ENCODE assay signal across 8 cellular contexts in genomic region chr16:55701442-55702319, GRCh38. TPM values are rescaled to one million over a fixed set of nuclear protein-coding genes. Genes with fewer than 3 reads are reported as not detected.
DNase-seq lines count a peak whose midpoint lies in the region; TF ChIP-seq lines count a peak whose summit lies in the region.

No MANE protein-coding gene starts in this region.

- H3K9me3 Mint-ChIP-seq in activated CD4-positive, alpha-beta memory T cell treated with anti-CD3 and anti-CD28 coated beads, Interleukin-2, amount 10 ng/mL, durations not matched to agents 7 days and 5 days = no peaks in the 10 kb centered on the region

- H3K27ac Mint-ChIP-seq in activated CD4-positive, alpha-beta memory T cell treated with anti-CD3 and anti-CD28 coated beads, Interleukin-2, amount 10 ng/mL, durations not matched to agents 7 days and 5 days = no peak overlapping the region

- peak; percentile 55 for TF ChIP-seq CTCF in HEK293 (tag by site-specific recombination; IDR thresholded peaks at IDR 0.05)
- peak; percentile 59 for TF ChIP-seq CTCF in foreskin fibroblast (IDR thresholded peaks at IDR 0.05; ENCODE audit: low read depth, low read length)

- H3K4me3 Mint-ChIP-seq in activated CD4-positive, alpha-beta memory T cell treated with anti-CD3 and anti-CD28 coated beads, Interleukin-2, amount 10 ng/mL, durations not matched to agents 7 days and 5 days = no peak overlapping the region

- no peaks in the 10 kb centered on the region for H3K36me3 Mint-ChIP-seq in activated CD4-positive, alpha-beta memory T cell treated with anti-CD3 and anti-CD28 coated beads, Interleukin-2, amount 10 ng/mL, durations not matched to agents 7 days and 5 days (ENCODE audit: low read depth)

- POLR2A ChIA-PET in HEK293 (lab: Yijun Ruan, JAX) = no interaction called here
- POLR2A ChIA-PET in activated CD4-positive, alpha-beta memory T cell treated with anti-CD3 and anti-CD28 coated beads, Interleukin-2, amount 10 ng/mL, durations not matched to agents 7 days and 5 days (lab: Charles Lee) = no interaction called here

- H3K27me3 Mint-ChIP-seq in activated CD4-positive, alpha-beta memory T cell treated with anti-CD3 and anti-CD28 coated beads, Interleukin-2, amount 10 ng/mL, durations not matched to agents 7 days and 5 days = peaks cover 8% of the 10 kb centered on the region

- no peaks in the 10 kb centered on the region for H3K36me3 ChIP-seq in HEK293 (ENCODE audit: control insufficient read depth in 2 of 2, insufficient read depth in 1 of 2, low read length in 2 of 2)

- intact Hi-C loops in posterior cingulate gyrus (cut with DNase I) = loop anchor here (2.0 to 5.0 kb wide), 3 partner anchors 54 to 207 kb away; no protein-coding TSS in a partner anchor

- H3K4me1 ChIP-seq in HEK293 (ENCODE audit: control insufficient read depth, insufficient read depth, low read length) = no peaks in the 10 kb centered on the region

- CTCF ChIA-PET in HEK293 (lab: Yijun Ruan, JAX) = interaction anchor here (0.6 to 17.4 kb wide), 30 partner anchors 11 to 341 kb away, joined by 3 to 407 read pairs (median 4); no protein-coding TSS in a partner anchor
- CTCF ChIA-PET in activated CD4-positive, alpha-beta memory T cell treated with anti-CD3 and anti-CD28 coated beads, Interleukin-2, amount 10 ng/mL, durations not matched to agents 7 days and 5 days (lab: Charles Lee) = interaction anchor here (0.6 to 8.7 kb wide), 10 partner anchors 11 to 243 kb away, joined by 3 to 113 read pairs (median 3); no protein-coding TSS in a partner anchor

- peaks cover 7% of the 10 kb centered on the region for H3K4me1 Mint-ChIP-seq in activated CD4-positive, alpha-beta memory T cell treated with anti-CD3 and anti-CD28 coated beads, Interleukin-2, amount 10 ng/mL, durations not matched to agents 7 days and 5 days

- peak; percentile 10 for DNase-seq in activated CD4-positive, CD25-positive, alpha-beta regulatory T cell treated with anti-CD3 and anti-CD28 coated beads, Interleukin-2, amount 50 U/mL, for 16 hours (ENCODE audit: low read depth, low spot score)
- DNase-seq in activated CD4-positive, CD25-positive, alpha-beta regulatory T cell treated with anti-CD3 and anti-CD28 coated beads, Interleukin-2, amount 50 U/mL, for 72 hours = no peak
- DNase-seq in NCI-H1417 treated with DMSO at 0.1 percent for 48 hours (lab: John Stamatoyannopoulos, UW) (peak; percentile 6), foreskin fibroblast (peak; percentile 21 to 63), posterior cingulate gyrus (peak in 6 of 10 donors; percentile 23 to 91 (median 50))
- peak; percentile 46 for DNase-seq in activated CD4-positive, alpha-beta memory T cell treated with anti-CD3 and anti-CD28 coated beads, Interleukin-2, amount 10 ng/mL, durations not matched to agents 7 days and 5 days
- no peak for DNase-seq in stimulated activated naive CD4-positive, alpha-beta T cell treated with Interleukin-2 at 50 U/mL for 16 hours (lab: John Stamatoyannopoulos, UW)

- H3K4me3 ChIP-seq in HEK293 (ENCODE audit: low read depth, low read length) (no peak overlapping the region), foreskin fibroblast (ENCODE audit: low read depth in 1 of 2, low read length in 2 of 2) (no peak overlapping the region)

- no peaks in the 10 kb centered on the region for H3K9me3 ChIP-seq in HEK293 (ENCODE audit: control insufficient read depth, insufficient read depth, low read depth, low read length)

- H3K27ac ChIP-seq in HEK293 (ENCODE audit: extremely low read depth, low read depth, low read length) = no peak overlapping the region

TF ChIP-seq in HEK293, 187 proteins besides CTCF, POLR2A, EP300 and RAD21 (continues in another document):
- TF ChIP-seq ZNF664 (tag by site-specific recombination; IDR thresholded peaks at IDR 0.05) = no peak
- TF ChIP-seq ZNF677 (tag by site-specific recombination; IDR thresholded peaks at IDR 0.05) = no peak
- peak; percentile 59 for TF ChIP-seq ZNF341 (tag by site-specific recombination; IDR thresholded peaks at IDR 0.05; ENCODE audit: low read depth)
- no peak for TF ChIP-seq ZNF391 (tag by site-specific recombination; IDR thresholded peaks at IDR 0.05; ENCODE audit: borderline replicate concordance, low read depth)
- TF ChIP-seq ZNF610 (tag by site-specific recombination; IDR thresholded peaks at IDR 0.05; ENCODE audit: borderline replicate concordance) = no peak
- TF ChIP-seq, protein P1, sequence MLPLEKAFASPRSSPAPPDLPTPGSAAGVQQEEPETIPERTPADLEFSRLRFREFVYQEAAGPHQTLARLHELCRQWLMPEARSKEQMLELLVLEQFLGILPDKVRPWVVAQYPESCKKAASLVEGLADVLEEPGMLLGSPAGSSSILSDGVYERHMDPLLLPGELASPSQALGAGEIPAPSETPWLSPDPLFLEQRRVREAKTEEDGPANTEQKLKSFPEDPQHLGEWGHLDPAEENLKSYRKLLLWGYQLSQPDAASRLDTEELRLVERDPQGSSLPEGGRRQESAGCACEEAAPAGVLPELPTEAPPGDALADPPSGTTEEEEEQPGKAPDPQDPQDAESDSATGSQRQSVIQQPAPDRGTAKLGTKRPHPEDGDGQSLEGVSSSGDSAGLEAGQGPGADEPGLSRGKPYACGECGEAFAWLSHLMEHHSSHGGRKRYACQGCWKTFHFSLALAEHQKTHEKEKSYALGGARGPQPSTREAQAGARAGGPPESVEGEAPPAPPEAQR (tag by site-specific recombination; IDR thresholded peaks at IDR 0.05) = no peak
- TF ChIP-seq ZFP41 (tag by site-specific recombination; IDR thresholded peaks at IDR 0.05; ENCODE audit: borderline replicate concordance) = no peak
- TF ChIP-seq ZNF654 (tag by site-specific recombination; IDR thresholded peaks at IDR 0.05; ENCODE audit: low read depth) = peak; percentile 30
- no peak for TF ChIP-seq MEIS1 (CRISPR knock-in tag; IDR thresholded peaks at IDR 0.05; ENCODE audit: borderline replicate concordance)
- no peak for TF ChIP-seq ZNF366 (tag by site-specific recombination; conservative IDR thresholded peaks at IDR 0.05)
- no peak for TF ChIP-seq PRDM4 (tag by site-specific recombination; IDR thresholded peaks at IDR 0.05)
- TF ChIP-seq, protein P2, sequence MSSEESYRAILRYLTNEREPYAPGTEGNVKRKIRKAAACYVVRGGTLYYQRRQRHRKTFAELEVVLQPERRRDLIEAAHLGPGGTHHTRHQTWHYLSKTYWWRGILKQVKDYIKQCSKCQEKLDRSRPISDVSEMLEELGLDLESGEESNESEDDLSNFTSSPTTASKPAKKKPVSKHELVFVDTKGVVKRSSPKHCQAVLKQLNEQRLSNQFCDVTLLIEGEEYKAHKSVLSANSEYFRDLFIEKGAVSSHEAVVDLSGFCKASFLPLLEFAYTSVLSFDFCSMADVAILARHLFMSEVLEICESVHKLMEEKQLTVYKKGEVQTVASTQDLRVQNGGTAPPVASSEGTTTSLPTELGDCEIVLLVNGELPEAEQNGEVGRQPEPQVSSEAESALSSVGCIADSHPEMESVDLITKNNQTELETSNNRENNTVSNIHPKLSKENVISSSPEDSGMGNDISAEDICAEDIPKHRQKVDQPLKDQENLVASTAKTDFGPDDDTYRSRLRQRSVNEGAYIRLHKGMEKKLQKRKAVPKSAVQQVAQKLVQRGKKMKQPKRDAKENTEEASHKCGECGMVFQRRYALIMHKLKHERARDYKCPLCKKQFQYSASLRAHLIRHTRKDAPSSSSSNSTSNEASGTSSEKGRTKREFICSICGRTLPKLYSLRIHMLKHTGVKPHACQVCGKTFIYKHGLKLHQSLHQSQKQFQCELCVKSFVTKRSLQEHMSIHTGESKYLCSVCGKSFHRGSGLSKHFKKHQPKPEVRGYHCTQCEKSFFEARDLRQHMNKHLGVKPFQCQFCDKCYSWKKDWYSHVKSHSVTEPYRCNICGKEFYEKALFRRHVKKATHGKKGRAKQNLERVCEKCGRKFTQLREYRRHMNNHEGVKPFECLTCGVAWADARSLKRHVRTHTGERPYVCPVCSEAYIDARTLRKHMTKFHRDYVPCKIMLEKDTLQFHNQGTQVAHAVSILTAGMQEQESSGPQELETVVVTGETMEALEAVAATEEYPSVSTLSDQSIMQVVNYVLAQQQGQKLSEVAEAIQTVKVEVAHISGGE (tag by site-specific recombination; conservative IDR thresholded peaks at IDR 0.05; ENCODE audit: low read depth) = no peak
- TF ChIP-seq, protein P3, sequence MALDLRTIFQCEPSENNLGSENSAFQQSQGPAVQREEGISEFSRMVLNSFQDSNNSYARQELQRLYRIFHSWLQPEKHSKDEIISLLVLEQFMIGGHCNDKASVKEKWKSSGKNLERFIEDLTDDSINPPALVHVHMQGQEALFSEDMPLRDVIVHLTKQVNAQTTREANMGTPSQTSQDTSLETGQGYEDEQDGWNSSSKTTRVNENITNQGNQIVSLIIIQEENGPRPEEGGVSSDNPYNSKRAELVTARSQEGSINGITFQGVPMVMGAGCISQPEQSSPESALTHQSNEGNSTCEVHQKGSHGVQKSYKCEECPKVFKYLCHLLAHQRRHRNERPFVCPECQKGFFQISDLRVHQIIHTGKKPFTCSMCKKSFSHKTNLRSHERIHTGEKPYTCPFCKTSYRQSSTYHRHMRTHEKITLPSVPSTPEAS (tag by site-specific recombination; IDR thresholded peaks at IDR 0.05) = no peak
- TF ChIP-seq ZNF335 (tag by site-specific recombination; conservative IDR thresholded peaks at IDR 0.05) = no peak
- no peak for TF ChIP-seq ZBTB7A (tag by site-specific recombination; IDR thresholded peaks at IDR 0.05; ENCODE audit: low read depth)
- peak; percentile 47; the same call in 1 of the 2 replicates for TF ChIP-seq KLF1 (tag by site-specific recombination; IDR thresholded peaks at IDR 0.05)

RNA-seq across cellular contexts. Expression of gene SLC6A2, which starts 45.9 kb away (rescaled TPM):
- not detected for total RNA-seq in activated CD4-positive, alpha-beta memory T cell treated with anti-CD3 and anti-CD28 coated beads, Interleukin-2, amount 10 ng/mL, durations not matched to agents 7 days and 5 days

Comparison
In these comparisons a context has a peak if more than half of its experiments do, and no peak if none do; other contexts are left out.
1. DNase-seq: peak in activated CD4-positive, CD25-positive, alpha-beta regulatory T cell treated with anti-CD3 and anti-CD28 coated beads, Interleukin-2, amount 50 U/mL, for 16 hours (single experiment), NCI-H1417 treated with DMSO at 0.1 percent for 48 hours (single experiment), activated CD4-positive, alpha-beta memory T cell treated with anti-CD3 and anti-CD28 coated beads, Interleukin-2, amount 10 ng/mL, durations not matched to agents 7 days and 5 days (single experiment), foreskin fibroblast (2 of 2) and posterior cingulate gyrus (6 of 10); none in activated CD4-positive, CD25-positive, alpha-beta regulatory T cell treated with anti-CD3 and anti-CD28 coated beads, Interleukin-2, amount 50 U/mL, for 72 hours (single experiment) and stimulated activated naive CD4-positive, alpha-beta T cell treated with Interleukin-2 at 50 U/mL for 16 hours (single experiment).